In genomic region chr2:96233880-96234316, GRCh38 we compare ENCODE assay signal across 1 cellular context.
TF ChIP-seq lines count a peak whose summit lies in the region.

No MANE protein-coding gene starts in this region.

TF ChIP-seq in WTC11, 78 proteins besides CTCF, POLR2A, EP300 and RAD21 (continued from another document):
- TF ChIP-seq ZNF532 (CRISPR knock-in tag; IDR thresholded peaks at IDR 0.05; ENCODE audit: borderline replicate concordance): no peak
- TF ChIP-seq JAZF1 (CRISPR knock-in tag; IDR thresholded peaks at IDR 0.05): no peak
- TF ChIP-seq TP53 (CRISPR knock-in tag; IDR thresholded peaks at IDR 0.05): no peak
